ENCODE assay signal across 21 cellular contexts in the genomic region with DNA sequence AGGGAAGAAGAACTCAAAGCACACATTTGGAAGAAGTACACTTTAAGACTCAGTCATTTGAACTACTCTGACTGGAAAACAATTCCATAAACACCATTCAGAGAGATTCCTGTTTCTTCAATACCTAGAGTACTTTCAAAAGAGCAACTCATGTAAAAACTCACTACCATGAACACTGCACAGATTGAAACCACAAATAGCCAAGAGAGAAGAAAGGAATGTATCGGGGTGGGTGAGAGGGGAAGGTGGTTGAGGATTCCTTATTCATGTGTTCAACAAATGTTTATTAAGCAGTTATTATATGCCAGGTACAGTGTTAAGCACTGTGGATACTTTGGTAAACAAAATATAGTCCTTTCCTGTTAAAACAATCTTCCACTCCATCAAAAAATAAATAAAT.
DNase-seq lines count a peak whose midpoint lies in the region; ATAC-seq and TF ChIP-seq lines count a peak whose summit lies in the region.
"Had no signal": no experiment of that assay in that cellular context is flagged by ENCODE, and none has a peak within 500 bp of the region (broad histone marks: within the 10 kb centered on the region; RNA-seq: fewer than 3 reads in every experiment).

No MANE protein-coding gene starts in this region.

- WGBS in heart right ventricle, 2 donors, result 91 to 94% methylated on average over 1 of the region's 1 CpG
- WGBS in prostate gland, result 76% methylated on average over 1 of the region's 1 CpG

- no peak overlapping the region for H3K4me3 ChIP-seq in OCI-LY3 (ENCODE audit: low read length)
- H3K4me3 ChIP-seq in heart right ventricle, result no peak overlapping the region
- H3K4me3 ChIP-seq in CD8-positive, alpha-beta T cell (ENCODE audit: low read depth, low read length), result no peak overlapping the region
- no peak overlapping the region for H3K4me3 ChIP-seq in prostate gland
- H3K4me3 ChIP-seq: lower lobe of right lung, sigmoid colon had no signal

- H3K36me3 Mint-ChIP-seq in Calu3 (ENCODE audit: insufficient read depth, unreplicated experiment) (peaks cover 18% of the 10 kb centered on the region), nephron progenitor cell (ENCODE audit: low read depth) (peaks cover 51% of the 10 kb centered on the region)
- H3K36me3 Mint-ChIP-seq in CD8-positive, alpha-beta T cell, result peaks cover 17% of the 10 kb centered on the region
- H3K36me3 Mint-ChIP-seq: activated CD4-positive, alpha-beta memory T cell treated with anti-CD3 and anti-CD28 coated beads for 36 hours had no signal

- no peak overlapping the region for H3K9ac ChIP-seq in OCI-LY3 (ENCODE audit: low read length)

- H3K4me3 Mint-ChIP-seq in Calu3 (ENCODE audit: low read depth, unreplicated experiment) (peak overlapping the region; percentile 21), nephron progenitor cell (no peak overlapping the region)
- no peak overlapping the region for H3K4me3 Mint-ChIP-seq in CD8-positive, alpha-beta T cell
- H3K4me3 Mint-ChIP-seq: activated CD4-positive, alpha-beta memory T cell treated with anti-CD3 and anti-CD28 coated beads for 36 hours; activated T-cell treated with anti-CD3 and anti-CD28 coated beads, Interleukin-2, amount 50 U/mL, for 72 hours; B cell; dendritic cell treated with granulocyte-macrophage colony-stimulating factor and Interleukin-4, amounts not matched to agents 40 ng/mL and 50 ng/mL, for 4 days had no signal

- H3K27me3 ChIP-seq in OCI-LY3 (ENCODE audit: low read depth, low read length) (no peaks in the 10 kb centered on the region), heart right ventricle (no peaks in the 10 kb centered on the region), prostate gland (replicated peaks; ENCODE audit: insufficient read depth) (no peaks in the 10 kb centered on the region)
- no peaks in the 10 kb centered on the region for H3K27me3 ChIP-seq in CD8-positive, alpha-beta T cell (ENCODE audit: insufficient read depth, low read length)
- H3K27me3 ChIP-seq: sigmoid colon had no signal

- H3K27ac ChIP-seq in OCI-LY3 (ENCODE audit: low read length), result no peak overlapping the region
- no peak overlapping the region for H3K27ac ChIP-seq in heart right ventricle
- H3K27ac ChIP-seq in CD8-positive, alpha-beta T cell (ENCODE audit: low read depth, low read length), result no peak overlapping the region
- no peak overlapping the region for H3K27ac ChIP-seq in prostate gland
- H3K27ac ChIP-seq: lower lobe of right lung, sigmoid colon had no signal

- H3K79me2 ChIP-seq in OCI-LY3 (ENCODE audit: low read length), result peaks cover 3% of the 10 kb centered on the region

- H3K4me2 ChIP-seq in OCI-LY3 (ENCODE audit: low read length), result peak overlapping the region; percentile 33

- no peak for TF ChIP-seq POLR2A in prostate gland (IDR thresholded peaks at IDR 0.05)

- H3K9me3 ChIP-seq in OCI-LY3 (ENCODE audit: insufficient read depth, low read length) (no peaks in the 10 kb centered on the region), heart right ventricle (no peaks in the 10 kb centered on the region), prostate gland (no peaks in the 10 kb centered on the region)
- H3K9me3 ChIP-seq in CD8-positive, alpha-beta T cell (ENCODE audit: low read length), result no peaks in the 10 kb centered on the region
- H3K9me3 ChIP-seq: lower lobe of right lung, sigmoid colon had no signal

- intact Hi-C loops in Calu3 (cut with micrococcal nuclease; ENCODE audit: unreplicated experiment), result loop anchor here (5.0 kb wide), 1 partner anchor 52 kb away; no protein-coding TSS in a partner anchor
- intact Hi-C loops in heart right ventricle (cut with DNase I), result loop anchor here in 1 of 10 donors (10.0 kb wide), 1 partner anchor 55 kb away; no protein-coding TSS in a partner anchor
- intact Hi-C loops in CD8-positive, alpha-beta T cell (cut with DNase I, micrococcal nuclease), result loop anchor here in 1 of 2 experiments (5.0 kb wide), 1 partner anchor 37 kb away; no protein-coding TSS in a partner anchor
- intact Hi-C loops in prostate gland (cut with DNase I), result no loop called here

- H3K9me3 Mint-ChIP-seq in Calu3 (ENCODE audit: low read depth, unreplicated experiment), result no peaks in the 10 kb centered on the region
- no peaks in the 10 kb centered on the region for H3K9me3 Mint-ChIP-seq in nephron progenitor cell
- no peaks in the 10 kb centered on the region for H3K9me3 Mint-ChIP-seq in CD8-positive, alpha-beta T cell
- H3K9me3 Mint-ChIP-seq: activated CD4-positive, alpha-beta memory T cell treated with anti-CD3 and anti-CD28 coated beads for 36 hours; activated T-cell treated with anti-CD3 and anti-CD28 coated beads, Interleukin-2, amount 50 U/mL, for 72 hours; dendritic cell treated with granulocyte-macrophage colony-stimulating factor and Interleukin-4, amounts not matched to agents 40 ng/mL and 50 ng/mL, for 4 days had no signal

- no peaks in the 10 kb centered on the region for H4K20me1 ChIP-seq in OCI-LY3 (ENCODE audit: insufficient read depth, low read length)

- H3K27me3 Mint-ChIP-seq in Calu3 (ENCODE audit: unreplicated experiment) (no peaks in the 10 kb centered on the region), nephron progenitor cell (ENCODE audit: low read depth, poor library complexity) (no peaks in the 10 kb centered on the region)
- no peaks in the 10 kb centered on the region for H3K27me3 Mint-ChIP-seq in CD8-positive, alpha-beta T cell (ENCODE audit: low read depth)
- H3K27me3 Mint-ChIP-seq: activated CD4-positive, alpha-beta memory T cell treated with anti-CD3 and anti-CD28 coated beads for 36 hours; B cell; dendritic cell treated with granulocyte-macrophage colony-stimulating factor and Interleukin-4, amounts not matched to agents 40 ng/mL and 50 ng/mL, for 4 days had no signal

- H3K36me3 ChIP-seq in OCI-LY3 (replicated peaks; ENCODE audit: low read depth, low read length), result no peaks in the 10 kb centered on the region
- H3K36me3 ChIP-seq in heart right ventricle, result no peaks in the 10 kb centered on the region
- no peaks in the 10 kb centered on the region for H3K36me3 ChIP-seq in CD8-positive, alpha-beta T cell (ENCODE audit: insufficient read depth, low read length)
- no peaks in the 10 kb centered on the region for H3K36me3 ChIP-seq in prostate gland
- H3K36me3 ChIP-seq: lower lobe of right lung, sigmoid colon had no signal

- H3K27ac Mint-ChIP-seq in Calu3 (ENCODE audit: unreplicated experiment) (peak overlapping the region; percentile 62), nephron progenitor cell (peak overlapping the region; percentile 31)
- H3K27ac Mint-ChIP-seq in CD8-positive, alpha-beta T cell, result no peak overlapping the region
- H3K27ac Mint-ChIP-seq: activated CD4-positive, alpha-beta memory T cell treated with anti-CD3 and anti-CD28 coated beads for 36 hours; activated T-cell treated with anti-CD3 and anti-CD28 coated beads, Interleukin-2, amount 50 U/mL, for 72 hours; B cell; dendritic cell treated with granulocyte-macrophage colony-stimulating factor and Interleukin-4, amounts not matched to agents 40 ng/mL and 50 ng/mL, for 4 days had no signal

- POLR2A ChIA-PET in CD8-positive, alpha-beta T cell (lab: Charles Lee), result no interaction called here

- no peak for DNase-seq in Calu3
- peak; percentile 12 for DNase-seq in fibroblast of gingiva (ENCODE audit: low read depth)
- DNase-seq in nephron progenitor cell, result no peak
- DNase-seq in heart right ventricle, result no peak
- DNase-seq in CD8-positive, alpha-beta T cell, result no peak
- DNase-seq in prostate gland (ENCODE audit: low spot score), result no peak
- DNase-seq: activated CD4-positive, alpha-beta memory T cell treated with anti-CD3 and anti-CD28 coated beads for 36 hours; activated T-cell treated with anti-CD3 and anti-CD28 coated beads, Interleukin-2, amount 50 U/mL, for 72 hours; amniotic stem cell; Kasumi-1; lower lobe of right lung; NCI-H187; NCI-H524 treated with DMSO at 0.1 percent for 48 hours; sigmoid colon; stimulated activated CD4-positive, alpha-beta T cell treated with anti-CD3 and anti-CD28 coated beads, Interleukin-4, amount 100 ng/mL, for 4 hours had no signal

- no peak for TF ChIP-seq CTCF in Calu3 (IDR thresholded peaks at IDR 0.05; ENCODE audit: unreplicated experiment)
- TF ChIP-seq CTCF in OCI-LY3 (IDR thresholded peaks at IDR 0.05; ENCODE audit: low read depth, low read length), result no peak
- TF ChIP-seq CTCF in nephron progenitor cell (IDR thresholded peaks at IDR 0.05), result no peak
- TF ChIP-seq CTCF in heart right ventricle (IDR thresholded peaks at IDR 0.05), result no peak
- TF ChIP-seq CTCF in CD8-positive, alpha-beta T cell (IDR thresholded peaks at IDR 0.05), result no peak
- no peak for TF ChIP-seq CTCF in prostate gland (IDR thresholded peaks at IDR 0.05)

- ATAC-seq in heart right ventricle, result no peak
- ATAC-seq in HG02623 (IDR thresholded peaks at IDR 0.05; ENCODE audit: unreplicated experiment), result no peak
- ATAC-seq in CD8-positive, alpha-beta T cell, result no peak
- ATAC-seq: activated T-cell treated with anti-CD3 and anti-CD28 coated beads, Interleukin-2, amount 50 U/mL, for 72 hours; esophagus mucosa; Panc1 had no signal

- peaks cover 28% of the 10 kb centered on the region for H3K4me1 ChIP-seq in OCI-LY3 (ENCODE audit: low read length)
- peaks cover 0 to 58% (median 35%) of the 10 kb centered on the region in 9 donors for H3K4me1 ChIP-seq in heart right ventricle
- peaks cover 13% of the 10 kb centered on the region for H3K4me1 ChIP-seq in CD8-positive, alpha-beta T cell (ENCODE audit: insufficient read depth, low read length)
- H3K4me1 ChIP-seq in prostate gland (replicated peaks), result no peaks in the 10 kb centered on the region

- H2AFZ ChIP-seq in OCI-LY3 (ENCODE audit: low read depth, low read length), result no peak overlapping the region

- H3K4me1 Mint-ChIP-seq in Calu3 (ENCODE audit: low read depth, unreplicated experiment), result peaks cover 38% of the 10 kb centered on the region
- H3K4me1 Mint-ChIP-seq in nephron progenitor cell, result peaks cover 53% of the 10 kb centered on the region
- peaks cover 49% of the 10 kb centered on the region for H3K4me1 Mint-ChIP-seq in CD8-positive, alpha-beta T cell (ENCODE audit: low read depth)

- BruUV-seq in Calu3 (replicated peaks; lab: Mats Ljungman, UMichigan), result no TSS peak

- CTCF ChIA-PET in Calu3 (lab: Charles Lee), result no interaction called here
- CTCF ChIA-PET in CD8-positive, alpha-beta T cell (lab: Charles Lee), result no interaction called here
